In the genomic region with DNA sequence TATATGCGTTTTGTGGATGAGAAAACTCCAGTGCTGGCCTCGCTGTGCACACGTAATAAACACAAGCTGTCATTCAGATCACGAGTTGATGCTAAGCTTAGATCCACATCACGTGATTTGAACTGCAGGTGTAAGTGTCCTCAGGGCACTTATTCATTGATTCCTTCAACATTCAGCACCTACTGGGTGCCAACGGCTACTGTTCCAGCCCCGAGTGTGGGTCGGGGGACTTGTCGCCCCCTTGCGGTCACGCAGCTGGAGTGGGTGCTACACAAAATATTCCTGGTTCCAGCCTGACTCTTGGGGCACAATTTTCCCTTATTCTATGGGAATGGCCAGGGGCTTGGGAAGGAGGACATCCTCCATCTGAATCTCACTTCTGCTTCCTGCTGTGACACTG, we compare ENCODE assay signal across 1 cellular context.
TF ChIP-seq lines count a peak whose summit lies in the region.

No MANE protein-coding gene starts in this region.

TF ChIP-seq in K562, 482 proteins besides CTCF, POLR2A, EP300 and RAD21 (continued from another document):
- TF ChIP-seq RREB1 (CRISPR knock-in tag; IDR thresholded peaks at IDR 0.05) (no peak), TRIM25 (IDR thresholded peaks at IDR 0.05; ENCODE audit: borderline replicate concordance) (no peak), ZNF124 (CRISPR knock-in tag; IDR thresholded peaks at IDR 0.05) (no peak), ZKSCAN1 (IDR thresholded peaks at IDR 0.05; ENCODE audit: low read depth, low read length) (peak; percentile 98), SPI1 (IDR thresholded peaks at IDR 0.05; ENCODE audit: borderline replicate concordance, low read depth, low read length) (no peak), HNRNPL (IDR thresholded peaks at IDR 0.05; ENCODE audit: low read depth, low read length) (no peak), TOE1 (IDR thresholded peaks at IDR 0.05; ENCODE audit: borderline replicate concordance) (peak; percentile 76), TOE1 (CRISPR knock-in tag; IDR thresholded peaks at IDR 0.05; ENCODE audit: borderline replicate concordance, low read depth) (no peak), ZNF274 (IDR thresholded peaks at IDR 0.05; ENCODE audit: borderline replicate concordance, low read depth, low read length) (no peak), TFE3 (CRISPR knock-in tag; IDR thresholded peaks at IDR 0.05) (peak; percentile 96), ZNF280B (CRISPR knock-in tag; IDR thresholded peaks at IDR 0.05) (no peak), RBM34 (IDR thresholded peaks at IDR 0.05; ENCODE audit: borderline replicate concordance, insufficient read depth, low read length) (no peak), CHAMP1 (IDR thresholded peaks at IDR 0.05) (no peak), CBX5 (IDR thresholded peaks at IDR 0.05; ENCODE audit: borderline replicate concordance, low read depth) (no peak), FOS (IDR thresholded peaks at IDR 0.05; ENCODE audit: extremely low read depth, insufficient read length) (no peak), SMC3 (conservative IDR thresholded peaks at IDR 0.05; ENCODE audit: insufficient read depth, low read depth, low read length) (peak; percentile 48), MEF2A (IDR thresholded peaks at IDR 0.05; ENCODE audit: control insufficient read depth, low read depth, low read length) (no peak), ZBTB17 (CRISPR knock-in tag; IDR thresholded peaks at IDR 0.05) (no peak), EP400 (IDR thresholded peaks at IDR 0.05) (no peak), DIDO1 (tag; IDR thresholded peaks at IDR 0.05; ENCODE audit: low read depth) (no peak), POLR2AphosphoS2 (IDR thresholded peaks at IDR 0.05; ENCODE audit: low read length) (no peak), PHTF2 (CRISPR knock-in tag; IDR thresholded peaks at IDR 0.05) (no peak), TAF1 (IDR thresholded peaks at IDR 0.05; ENCODE audit: control insufficient read depth, extremely low read depth, insufficient read depth, low read length, severe bottlenecking) (no peak), FOXJ2 (tag; IDR thresholded peaks at IDR 0.05) (no peak), TCF7L2 (IDR thresholded peaks at IDR 0.05; ENCODE audit: low read depth, low read length) (no peak)
- TF ChIP-seq, protein P1, sequence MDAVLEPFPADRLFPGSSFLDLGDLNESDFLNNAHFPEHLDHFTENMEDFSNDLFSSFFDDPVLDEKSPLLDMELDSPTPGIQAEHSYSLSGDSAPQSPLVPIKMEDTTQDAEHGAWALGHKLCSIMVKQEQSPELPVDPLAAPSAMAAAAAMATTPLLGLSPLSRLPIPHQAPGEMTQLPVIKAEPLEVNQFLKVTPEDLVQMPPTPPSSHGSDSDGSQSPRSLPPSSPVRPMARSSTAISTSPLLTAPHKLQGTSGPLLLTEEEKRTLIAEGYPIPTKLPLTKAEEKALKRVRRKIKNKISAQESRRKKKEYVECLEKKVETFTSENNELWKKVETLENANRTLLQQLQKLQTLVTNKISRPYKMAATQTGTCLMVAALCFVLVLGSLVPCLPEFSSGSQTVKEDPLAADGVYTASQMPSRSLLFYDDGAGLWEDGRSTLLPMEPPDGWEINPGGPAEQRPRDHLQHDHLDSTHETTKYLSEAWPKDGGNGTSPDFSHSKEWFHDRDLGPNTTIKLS (IDR thresholded peaks at IDR 0.05; ENCODE audit: borderline replicate concordance, low read depth), result no peak
